In the genomic region with DNA sequence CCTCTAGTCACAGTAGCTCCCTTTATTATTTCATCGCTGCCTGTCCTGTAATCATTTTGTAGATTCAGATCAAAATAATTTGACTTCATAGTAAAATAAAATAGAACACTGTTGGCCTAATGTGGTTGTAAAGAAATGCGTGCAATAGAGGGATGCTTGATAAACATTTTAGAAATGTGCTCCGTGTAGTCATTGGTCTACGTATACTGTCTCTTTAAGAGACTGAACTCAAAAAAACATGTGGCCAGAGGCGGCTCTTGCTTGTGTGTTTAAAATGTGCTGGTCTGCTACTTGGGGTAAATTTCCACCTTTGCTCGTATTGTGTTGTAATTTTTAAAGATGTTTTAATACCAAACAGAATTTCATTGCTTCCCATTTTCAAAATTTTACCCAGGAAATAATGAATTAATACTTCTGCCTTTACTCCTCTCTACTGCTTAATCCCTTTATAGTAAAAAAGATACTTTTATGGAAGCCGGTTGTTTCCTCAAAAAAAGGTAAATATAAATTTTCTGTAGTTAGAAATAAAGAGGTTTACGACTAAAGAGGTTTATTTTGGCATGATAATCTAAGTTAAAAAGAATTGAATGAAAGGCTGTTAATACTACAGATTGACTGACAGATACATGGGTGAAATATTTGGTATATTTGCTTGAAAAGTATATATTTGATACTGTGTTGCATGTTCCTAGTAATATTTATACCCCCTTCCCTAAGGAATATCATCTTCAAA, we compare ENCODE assay signal across 15 cellular contexts. TPM values are rescaled to one million over a fixed set of nuclear protein-coding genes. Genes with fewer than 3 reads are reported as not detected.
DNase-seq lines count a peak whose midpoint lies in the region; ATAC-seq and TF ChIP-seq lines count a peak whose summit lies in the region.
"Had no signal": no experiment of that assay in that cellular context is flagged by ENCODE, and none has a peak within 500 bp of the region (broad histone marks: within the 10 kb centered on the region; RNA-seq: fewer than 3 reads in every experiment).

No MANE protein-coding gene starts in this region.

- peaks cover 16% of the 10 kb centered on the region for H3K4me1 Mint-ChIP-seq in stimulated activated naive CD8-positive, alpha-beta T cell treated with anti-CD3 and anti-CD28 coated beads, Interleukin-15, amount 100 ng/mL, for 72 hours

- ATAC-seq in GM19397 (IDR thresholded peaks at IDR 0.05; ENCODE audit: unreplicated experiment) = no peak
- ATAC-seq in HG03439 (IDR thresholded peaks at IDR 0.05; ENCODE audit: unreplicated experiment) = no peak
- ATAC-seq in stimulated activated naive CD8-positive, alpha-beta T cell treated with anti-CD3 and anti-CD28 coated beads, Interleukin-15, amount 100 ng/mL, for 72 hours = no peak
- ATAC-seq: stimulated activated naive CD8-positive, alpha-beta T cell treated with anti-CD3 and anti-CD28 coated beads, Interleukin-15, Interleukin-2, amounts not matched to agents 100 U/mL and 50 U/mL, for 24 hours had no signal

- no TSS peak for BruUV-seq in A673 (replicated peaks; lab: Mats Ljungman, UMichigan)

- H3K27ac Mint-ChIP-seq in stimulated activated naive CD8-positive, alpha-beta T cell treated with anti-CD3 and anti-CD28 coated beads, Interleukin-15, amount 100 ng/mL, for 72 hours = no peak overlapping the region

- no peaks in the 10 kb centered on the region for H3K9me3 ChIP-seq in A673 (ENCODE audit: low read depth, low read length, poor library complexity, severe bottlenecking)
- no peaks in the 10 kb centered on the region for H3K9me3 ChIP-seq in HEK293 (ENCODE audit: control insufficient read depth, insufficient read depth, low read depth, low read length)
- H3K9me3 ChIP-seq in hepatocyte (ENCODE audit: low read depth) = no peaks in the 10 kb centered on the region
- H3K9me3 ChIP-seq: ascending aorta, neutrophil had no signal

- no peak overlapping the region for H3K27ac ChIP-seq in A673 (ENCODE audit: low read depth, low read length, poor library complexity, severe bottlenecking)
- H3K27ac ChIP-seq in HEK293 (ENCODE audit: extremely low read depth, low read depth, low read length) = peak overlapping the region; percentile 85; the same call in 1 of the 2 replicates
- H3K27ac ChIP-seq in hepatocyte = peak overlapping the region; percentile 53
- H3K27ac ChIP-seq in substantia nigra (ENCODE audit: low read depth, low read length, poor library complexity, severe bottlenecking) = no peak overlapping the region
- H3K27ac ChIP-seq: ascending aorta, epithelial cell of prostate, neutrophil had no signal

- no peak for TF ChIP-seq CTCF in A673 (conservative IDR thresholded peaks at IDR 0.05; ENCODE audit: low read depth, low read length)
- no peak for TF ChIP-seq CTCF in HEK293 (tag by site-specific recombination; IDR thresholded peaks at IDR 0.05)
- TF ChIP-seq CTCF in hepatocyte (IDR thresholded peaks at IDR 0.05; ENCODE audit: poor library complexity) = no peak

- H3K4me3 ChIP-seq in A673 (ENCODE audit: low read depth, low read length, poor library complexity, severe bottlenecking) (peak overlapping the region; percentile 56), HEK293 (ENCODE audit: low read depth, low read length) (peak overlapping the region; percentile 80), hepatocyte (peak overlapping the region; percentile 63)
- H3K4me3 ChIP-seq: ascending aorta had no signal

- H4K20me1 ChIP-seq in hepatocyte (ENCODE audit: insufficient read depth, poor library complexity, severe bottlenecking) = no peaks in the 10 kb centered on the region

- no peaks in the 10 kb centered on the region for H3K9me2 ChIP-seq in hepatocyte (replicated peaks; ENCODE audit: insufficient read depth)

- H3K4me2 ChIP-seq in hepatocyte = peak overlapping the region; percentile 83

- H2AFZ ChIP-seq in hepatocyte = peak overlapping the region; percentile 90

- H3K79me2 ChIP-seq in hepatocyte = peaks cover 30% of the 10 kb centered on the region

- H3K27me3 ChIP-seq in A673 (replicated peaks; ENCODE audit: insufficient read depth, low read depth, low read length, poor library complexity) (peaks cover 36% of the 10 kb centered on the region), hepatocyte (peaks cover 6% of the 10 kb centered on the region)
- H3K27me3 ChIP-seq: ascending aorta had no signal

- H3K4me3 Mint-ChIP-seq in stimulated activated naive CD8-positive, alpha-beta T cell treated with anti-CD3 and anti-CD28 coated beads, Interleukin-15, amount 100 ng/mL, for 72 hours = peak overlapping the region in 1 of 2 donors; percentile 72

- H3K27me3 Mint-ChIP-seq in stimulated activated naive CD8-positive, alpha-beta T cell treated with anti-CD3 and anti-CD28 coated beads, Interleukin-15, amount 100 ng/mL, for 72 hours = peaks cover 59% of the 10 kb centered on the region

- CTCF ChIA-PET in A673 (lab: Charles Lee) = no interaction called here
- CTCF ChIA-PET in HEK293 (lab: Yijun Ruan, JAX) = interaction anchor here (0.6 to 7.2 kb wide), 6 partner anchors 11 to 119 kb away, joined by 3 to 41 read pairs (median 3); no protein-coding TSS in a partner anchor

- intact Hi-C loops in A673 (cut with micrococcal nuclease; ENCODE audit: unreplicated experiment) = no loop called here

- H3K9me3 Mint-ChIP-seq in stimulated activated naive CD8-positive, alpha-beta T cell treated with anti-CD3 and anti-CD28 coated beads, Interleukin-15, amount 100 ng/mL, for 72 hours = peaks cover 4 to 7% of the 10 kb centered on the region in 2 donors

- POLR2A ChIA-PET in A673 (lab: Charles Lee; ENCODE audit: low non-redundant PET) = no interaction called here
- POLR2A ChIA-PET in HEK293 (lab: Yijun Ruan, JAX) = interaction anchor here (2.2 to 2.6 kb wide), 2 partner anchors 9 to 11 kb away, joined by 9 to 10 read pairs; no protein-coding TSS in a partner anchor

- H3K4me1 ChIP-seq in A673 (ENCODE audit: insufficient read depth, low read length, poor library complexity, severe bottlenecking) = peaks cover 10% of the 10 kb centered on the region
- H3K4me1 ChIP-seq in HEK293 (ENCODE audit: control insufficient read depth, insufficient read depth, low read length) = peaks cover 3% of the 10 kb centered on the region; the same call in 1 of the 2 replicates
- no peaks in the 10 kb centered on the region for H3K4me1 ChIP-seq in hepatocyte (ENCODE audit: insufficient read depth)
- H3K4me1 ChIP-seq: ascending aorta had no signal

- DNase-seq in A673 (ENCODE audit: low spot score) (peak; percentile 40), SK-N-DZ (ENCODE audit: low spot score) (peak; percentile 48), hepatocyte (ENCODE audit: low spot score) (peak; percentile 40), substantia nigra (lab: John Stamatoyannopoulos, UW) (no peak)
- no peak for DNase-seq in stimulated activated naive CD8-positive, alpha-beta T cell treated with anti-CD3 and anti-CD28 coated beads, Interleukin-15, amount 100 ng/mL, for 72 hours
- DNase-seq: kidney; MM.1S; stimulated activated naive CD8-positive, alpha-beta T cell treated with anti-CD3 and anti-CD28 coated beads, Interleukin-15, Interleukin-2, amounts not matched to agents 100 U/mL and 50 U/mL, for 24 hours had no signal

- no peaks in the 10 kb centered on the region for H3K36me3 ChIP-seq in A673 (ENCODE audit: insufficient read depth, low read length, poor library complexity, severe bottlenecking)
- peaks cover 0 to 3% of the 10 kb centered on the region in 2 experiments; a peak in 2 of 3 replicates for H3K36me3 ChIP-seq in HEK293 (ENCODE audit: control insufficient read depth in 2 of 2, insufficient read depth in 1 of 2, low read length in 2 of 2)
- no peaks in the 10 kb centered on the region for H3K36me3 ChIP-seq in hepatocyte (replicated peaks; ENCODE audit: insufficient read depth, low read depth)
- H3K36me3 ChIP-seq: ascending aorta, neutrophil had no signal

- 4% methylated on average over 8 of the region's 8 CpGs for WGBS in hepatocyte (ENCODE audit: low lambda C conversion rate, missing lambda C conversion rate)

TF ChIP-seq in HEK293, 187 proteins besides CTCF, POLR2A, EP300 and RAD21 (continues in another document):
- TF ChIP-seq, protein P1, sequence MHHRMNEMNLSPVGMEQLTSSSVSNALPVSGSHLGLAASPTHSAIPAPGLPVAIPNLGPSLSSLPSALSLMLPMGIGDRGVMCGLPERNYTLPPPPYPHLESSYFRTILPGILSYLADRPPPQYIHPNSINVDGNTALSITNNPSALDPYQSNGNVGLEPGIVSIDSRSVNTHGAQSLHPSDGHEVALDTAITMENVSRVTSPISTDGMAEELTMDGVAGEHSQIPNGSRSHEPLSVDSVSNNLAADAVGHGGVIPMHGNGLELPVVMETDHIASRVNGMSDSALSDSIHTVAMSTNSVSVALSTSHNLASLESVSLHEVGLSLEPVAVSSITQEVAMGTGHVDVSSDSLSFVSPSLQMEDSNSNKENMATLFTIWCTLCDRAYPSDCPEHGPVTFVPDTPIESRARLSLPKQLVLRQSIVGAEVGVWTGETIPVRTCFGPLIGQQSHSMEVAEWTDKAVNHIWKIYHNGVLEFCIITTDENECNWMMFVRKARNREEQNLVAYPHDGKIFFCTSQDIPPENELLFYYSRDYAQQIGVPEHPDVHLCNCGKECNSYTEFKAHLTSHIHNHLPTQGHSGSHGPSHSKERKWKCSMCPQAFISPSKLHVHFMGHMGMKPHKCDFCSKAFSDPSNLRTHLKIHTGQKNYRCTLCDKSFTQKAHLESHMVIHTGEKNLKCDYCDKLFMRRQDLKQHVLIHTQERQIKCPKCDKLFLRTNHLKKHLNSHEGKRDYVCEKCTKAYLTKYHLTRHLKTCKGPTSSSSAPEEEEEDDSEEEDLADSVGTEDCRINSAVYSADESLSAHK (tag by site-specific recombination; IDR thresholded peaks at IDR 0.05) = no peak
- peak; percentile 49; the same call in 1 of the 2 replicates for TF ChIP-seq ZNF335 (tag by site-specific recombination; conservative IDR thresholded peaks at IDR 0.05)

RNA-seq across cellular contexts. Expression of a gene that starts 2.0 kb away (rescaled TPM):
- total RNA-seq in A673 (2021) = 21.6 and 21.7 TPM in 2 replicates
- polyA plus RNA-seq in SK-N-DZ (2014; cell fraction: cytosol; rRNA removed) = 34.6 and 39.7 TPM in 2 replicates
- polyA plus RNA-seq in SK-N-DZ (2014; cell fraction: nucleus; rRNA removed) = 20.0 and 20.5 TPM in 2 replicates
- 8.6 and 8.9 TPM in 2 replicates for total RNA-seq in hepatocyte
- polyA plus RNA-seq in hepatocyte = 1.8 and 3.2 TPM in 2 replicates
- total RNA-seq: ascending aorta, kidney had no signal
- polyA plus RNA-seq: AG04450 had no signal

Comparison
In these comparisons a context has a peak if more than half of its experiments do, and no peak if none do; other contexts are left out.
1. DNase-seq: peak in A673 (single experiment), SK-N-DZ (single experiment) and hepatocyte (single experiment); none in substantia nigra (0 of 49) and stimulated activated naive CD8-positive, alpha-beta T cell treated with anti-CD3 and anti-CD28 coated beads, Interleukin-15, amount 100 ng/mL, for 72 hours (0 of 2).
2. H3K27ac ChIP-seq: peak in HEK293 (single experiment) and hepatocyte (single experiment); none in A673 (single experiment) and substantia nigra (single experiment).
3. Peak in every context shown above with its lines, with median percentiles within 50 percentile points of each other: H3K4me3 ChIP-seq.